Comparison of ENCODE assay signal across 20 cellular contexts in the genomic region with DNA sequence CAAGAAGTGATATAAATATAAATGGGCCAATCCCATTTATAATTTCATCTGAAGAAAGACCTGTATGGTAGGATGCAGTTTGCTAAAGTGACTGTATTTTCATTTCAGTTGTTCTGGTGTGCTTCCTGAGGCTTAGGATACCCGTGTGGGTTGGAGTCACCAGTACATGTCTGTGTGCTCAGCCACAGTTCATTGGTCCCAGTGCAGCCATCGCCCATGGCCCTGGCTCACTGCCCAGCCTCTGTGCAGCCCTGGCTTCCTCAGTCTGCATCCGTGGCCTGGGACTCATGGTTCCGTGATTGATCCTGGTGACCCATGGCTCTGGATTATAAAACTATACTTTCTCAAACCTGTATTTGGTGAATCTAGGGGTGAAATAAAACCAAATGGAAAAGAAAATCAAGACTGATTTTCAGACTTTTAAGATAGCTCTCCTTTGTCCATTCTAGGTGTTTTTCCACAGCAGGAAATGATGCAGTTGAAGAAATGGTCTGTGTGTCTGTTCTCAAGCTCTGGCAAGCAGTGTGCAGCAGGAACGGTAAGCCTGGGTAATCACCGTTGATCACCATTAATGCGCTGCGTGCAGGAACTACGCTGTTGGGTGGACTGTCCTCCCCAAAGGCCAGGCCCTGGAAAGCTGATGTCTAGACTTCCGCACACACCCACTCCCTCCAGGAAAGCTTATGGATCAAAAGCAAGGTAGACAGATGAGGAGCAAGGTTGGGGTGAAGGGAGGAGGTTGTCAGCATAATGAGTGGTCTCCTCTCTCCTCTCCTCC. TPM values are rescaled to one million over a fixed set of nuclear protein-coding genes. Genes with fewer than 3 reads are reported as not detected.
DNase-seq lines count a peak whose midpoint lies in the region.
"Had no signal": no experiment of that assay in that cellular context is flagged by ENCODE, and none has a peak within 500 bp of the region (broad histone marks: within the 10 kb centered on the region; RNA-seq: fewer than 3 reads in every experiment).

No MANE protein-coding gene starts in this region.

- H3K36me3 ChIP-seq in SJCRH30, result no peaks in the 10 kb centered on the region
- H3K36me3 ChIP-seq: BLaER1 treated with 17β-estradiol and CSF1 and Interleukin-3, amounts not matched to agents 10 nM and 100 nM; HAP-1 had no signal

- DNase-seq in NCI-H2196 (lab: John Stamatoyannopoulos, UW; ENCODE audit: unreplicated experiment), result peak; percentile 30
- DNase-seq in NCI-H2196 treated with DMSO at 0.1 percent for 48 hours (lab: John Stamatoyannopoulos, UW; ENCODE audit: unreplicated experiment), result no peak
- peak; percentile 13 for DNase-seq in Caki2 (ENCODE audit: low read depth)
- peak; percentile 75 for DNase-seq in NCI-H69 (lab: John Stamatoyannopoulos, UW)
- peak; percentile 68 for DNase-seq in kidney tubule cell (ENCODE audit: low spot score)
- DNase-seq in NK-92 (lab: John Stamatoyannopoulos, UW; ENCODE audit: unreplicated experiment), result no peak
- no peak for DNase-seq in stimulated activated naive CD4-positive, alpha-beta T cell (lab: John Stamatoyannopoulos, UW)
- no peak for DNase-seq in SJCRH30
- DNase-seq: MG63; NCI-H1105; NCI-H187; NCI-H2171; NCI-H524 treated with DMSO at 0.1 percent for 48 hours; NK-92 treated with Interleukin-12 subunit alpha and Interleukin-12 subunit beta, amount 100 ng/mL, for 24 hours; SHP77 treated with DMSO at 0.1 percent for 48 hours had no signal

- no peak overlapping the region for H3K27ac ChIP-seq in SJCRH30
- H3K27ac ChIP-seq: BLaER1 treated with 17β-estradiol and CSF1 and Interleukin-3, amounts not matched to agents 10 nM and 100 nM had no signal

- H3K4me1 ChIP-seq in SJCRH30, result peaks cover 2% of the 10 kb centered on the region; the same call in 1 of the 2 replicates
- H3K4me1 ChIP-seq: BLaER1 treated with 17β-estradiol and CSF1 and Interleukin-3, amounts not matched to agents 10 nM and 100 nM; HAP-1 had no signal

- no peak overlapping the region for H3K4me3 ChIP-seq in SJCRH30
- H3K4me3 ChIP-seq: BLaER1 treated with 17β-estradiol and CSF1 and Interleukin-3, amounts not matched to agents 10 nM and 100 nM; HAP-1; MG63 had no signal

- in situ Hi-C loops in Caki2 (cut with HindIII; ENCODE audit: low pct_unique_long_range_greater_than_20kb, low sequenced_read_pairs), result no loop called here

- H3K9me3 ChIP-seq in SJCRH30 (replicated peaks), result no peaks in the 10 kb centered on the region
- H3K9me3 ChIP-seq: BLaER1 treated with 17β-estradiol and CSF1 and Interleukin-3, amounts not matched to agents 10 nM and 100 nM; HAP-1 had no signal

- H3K27me3 ChIP-seq in SJCRH30, result no peaks in the 10 kb centered on the region
- H3K27me3 ChIP-seq: BLaER1 treated with 17β-estradiol and CSF1 and Interleukin-3, amounts not matched to agents 10 nM and 100 nM; MG63 had no signal

RNA-seq across cellular contexts. Expression of a gene that starts 27.2 kb away (rescaled TPM):
- total RNA-seq in Caki2 (2014; rRNA removed; shearing (Covaris generic); ENCODE audit: low replicate concordance), result 7.8 and 16.5 TPM in 2 replicates
- not detected in 2 replicates for total RNA-seq in SJCRH30 (2014; rRNA removed; shearing (Covaris generic))

RNA-seq across cellular contexts. Expression of a gene that starts 46.0 kb away (rescaled TPM):
- total RNA-seq in Caki2 (2014; rRNA removed; shearing (Covaris generic); ENCODE audit: low replicate concordance), result not detected in 2 replicates
- not detected in 2 replicates for total RNA-seq in SJCRH30 (2014; rRNA removed; shearing (Covaris generic))
- total RNA-seq: A172, HT-29, OCI-LY7 had no signal

Comparison
In these comparisons a context has a peak if more than half of its experiments do, and no peak if none do; other contexts are left out.
1. DNase-seq: peak in NCI-H2196 (single experiment), Caki2 (single experiment), NCI-H69 (single experiment) and kidney tubule cell (single experiment); none in NCI-H2196 treated with DMSO at 0.1 percent for 48 hours (single experiment), NK-92 (single experiment), stimulated activated naive CD4-positive, alpha-beta T cell (0 of 6) and SJCRH30 (0 of 2).